1 cellular context compared by ENCODE assay signal in the genomic region with DNA sequence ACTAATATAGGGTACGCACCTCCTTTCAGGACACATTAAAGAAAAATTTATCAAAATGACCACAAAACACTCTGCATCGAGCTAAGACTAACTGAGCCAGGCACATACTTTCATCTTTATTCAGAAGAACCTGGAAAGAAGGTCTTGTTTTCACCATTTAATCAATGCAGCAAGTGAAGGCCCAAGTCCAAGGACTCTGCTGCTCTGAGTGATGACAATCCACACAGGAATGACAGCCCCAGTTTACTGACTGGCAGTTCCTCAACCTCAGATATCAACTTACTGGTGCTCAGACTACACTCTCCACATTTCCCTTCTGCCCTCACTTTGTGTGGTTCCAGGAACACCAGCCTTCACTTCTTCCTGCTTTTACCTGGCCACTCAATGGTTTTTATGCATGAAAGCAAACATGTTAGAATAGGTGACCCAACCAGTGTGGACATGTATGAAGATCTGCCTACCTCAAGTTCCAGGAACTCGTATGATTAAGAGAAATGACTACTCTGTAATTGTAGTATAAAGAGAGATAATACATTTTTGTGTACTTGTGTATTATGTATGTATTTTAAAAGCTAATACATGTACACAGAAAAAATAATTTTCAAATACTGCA.
A peak's percentile ranks its signal among the peaks of the same experiment; 100 is the strongest.
TF ChIP-seq lines count a peak whose summit lies in the region.

No MANE protein-coding gene starts in this region.

TF ChIP-seq in HepG2, 621 proteins besides CTCF, POLR2A, EP300 and RAD21 (continues in another document):
- TF ChIP-seq SP5 (CRISPR knock-in tag; IDR thresholded peaks at IDR 0.05; ENCODE audit: borderline replicate concordance, low read depth) = no peak
- no peak for TF ChIP-seq PPARG (CRISPR knock-in tag; conservative IDR thresholded peaks at IDR 0.05)
- peak; percentile 82; the same call in 1 of the 2 replicates for TF ChIP-seq HMG20A (CRISPR knock-in tag; IDR thresholded peaks at IDR 0.05; ENCODE audit: borderline replicate concordance)
- TF ChIP-seq ZFY (CRISPR knock-in tag; IDR thresholded peaks at IDR 0.05) = no peak
- peak; percentile 27; the same call in 1 of the 2 replicates for TF ChIP-seq CREM (IDR thresholded peaks at IDR 0.05)
- no peak for TF ChIP-seq CREM (CRISPR knock-in tag; IDR thresholded peaks at IDR 0.05)
- TF ChIP-seq GATAD1 (CRISPR knock-in tag; IDR thresholded peaks at IDR 0.05) = 0 out of 2 replicates have a peak, but pooled peaks have one; percentile 28
- TF ChIP-seq, protein P1, sequence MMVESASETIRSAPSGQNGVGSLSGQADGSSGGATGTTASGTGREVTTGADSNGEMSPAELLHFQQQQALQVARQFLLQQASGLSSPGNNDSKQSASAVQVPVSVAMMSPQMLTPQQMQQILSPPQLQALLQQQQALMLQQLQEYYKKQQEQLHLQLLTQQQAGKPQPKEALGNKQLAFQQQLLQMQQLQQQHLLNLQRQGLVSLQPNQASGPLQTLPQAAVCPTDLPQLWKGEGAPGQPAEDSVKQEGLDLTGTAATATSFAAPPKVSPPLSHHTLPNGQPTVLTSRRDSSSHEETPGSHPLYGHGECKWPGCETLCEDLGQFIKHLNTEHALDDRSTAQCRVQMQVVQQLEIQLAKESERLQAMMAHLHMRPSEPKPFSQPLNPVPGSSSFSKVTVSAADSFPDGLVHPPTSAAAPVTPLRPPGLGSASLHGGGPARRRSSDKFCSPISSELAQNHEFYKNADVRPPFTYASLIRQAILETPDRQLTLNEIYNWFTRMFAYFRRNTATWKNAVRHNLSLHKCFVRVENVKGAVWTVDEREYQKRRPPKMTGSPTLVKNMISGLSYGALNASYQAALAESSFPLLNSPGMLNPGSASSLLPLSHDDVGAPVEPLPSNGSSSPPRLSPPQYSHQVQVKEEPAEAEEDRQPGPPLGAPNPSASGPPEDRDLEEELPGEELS (CRISPR knock-in tag; IDR thresholded peaks at IDR 0.05) = peak; percentile 38; the same call in 1 of the 2 replicates
- no peak for TF ChIP-seq ZNF282 (IDR thresholded peaks at IDR 0.05; ENCODE audit: partially characterized antibody)
- TF ChIP-seq, protein P2, sequence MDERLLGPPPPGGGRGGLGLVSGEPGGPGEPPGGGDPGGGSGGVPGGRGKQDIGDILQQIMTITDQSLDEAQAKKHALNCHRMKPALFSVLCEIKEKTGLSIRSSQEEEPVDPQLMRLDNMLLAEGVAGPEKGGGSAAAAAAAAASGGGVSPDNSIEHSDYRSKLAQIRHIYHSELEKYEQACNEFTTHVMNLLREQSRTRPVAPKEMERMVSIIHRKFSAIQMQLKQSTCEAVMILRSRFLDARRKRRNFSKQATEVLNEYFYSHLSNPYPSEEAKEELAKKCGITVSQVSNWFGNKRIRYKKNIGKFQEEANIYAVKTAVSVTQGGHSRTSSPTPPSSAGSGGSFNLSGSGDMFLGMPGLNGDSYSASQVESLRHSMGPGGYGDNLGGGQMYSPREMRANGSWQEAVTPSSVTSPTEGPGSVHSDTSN (CRISPR knock-in tag; IDR thresholded peaks at IDR 0.05) = peak; percentile 43; the same call in 1 of the 2 replicates
- 0 out of 2 replicates have a peak, but pooled peaks have one; percentile 10 for TF ChIP-seq STAG1 (CRISPR knock-in tag; IDR thresholded peaks at IDR 0.05)
- peak; percentile 44 for TF ChIP-seq ZMYM4 (CRISPR knock-in tag; IDR thresholded peaks at IDR 0.05)
- TF ChIP-seq TEAD3 (CRISPR knock-in tag; optimal IDR thresholded peaks at IDR 0.05; ENCODE audit: borderline replicate concordance) = peak; percentile 93
- peak; percentile 53 for TF ChIP-seq FOXA3 (CRISPR knock-in tag; IDR thresholded peaks at IDR 0.05)
- peak; percentile 31; the same call in 1 of the 2 replicates for TF ChIP-seq TBX2 (CRISPR knock-in tag; IDR thresholded peaks at IDR 0.05; ENCODE audit: borderline replicate concordance)
- no peak for TF ChIP-seq ZNF296 (CRISPR knock-in tag; conservative IDR thresholded peaks at IDR 0.05)
- peak; percentile 62; the same call in 1 of the 2 replicates for TF ChIP-seq GFI1 (CRISPR knock-in tag; IDR thresholded peaks at IDR 0.05; ENCODE audit: borderline replicate concordance)
- peak; percentile 67 for TF ChIP-seq DPF2 (CRISPR knock-in tag; IDR thresholded peaks at IDR 0.05; ENCODE audit: borderline replicate concordance, low read depth)
- peak; percentile 90 for TF ChIP-seq BCL6 (CRISPR knock-in tag; IDR thresholded peaks at IDR 0.05)
- TF ChIP-seq, protein P3, sequence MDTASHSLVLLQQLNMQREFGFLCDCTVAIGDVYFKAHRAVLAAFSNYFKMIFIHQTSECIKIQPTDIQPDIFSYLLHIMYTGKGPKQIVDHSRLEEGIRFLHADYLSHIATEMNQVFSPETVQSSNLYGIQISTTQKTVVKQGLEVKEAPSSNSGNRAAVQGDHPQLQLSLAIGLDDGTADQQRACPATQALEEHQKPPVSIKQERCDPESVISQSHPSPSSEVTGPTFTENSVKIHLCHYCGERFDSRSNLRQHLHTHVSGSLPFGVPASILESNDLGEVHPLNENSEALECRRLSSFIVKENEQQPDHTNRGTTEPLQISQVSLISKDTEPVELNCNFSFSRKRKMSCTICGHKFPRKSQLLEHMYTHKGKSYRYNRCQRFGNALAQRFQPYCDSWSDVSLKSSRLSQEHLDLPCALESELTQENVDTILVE (CRISPR knock-in tag; IDR thresholded peaks at IDR 0.05) = no peak
- TF ChIP-seq, protein P4, sequence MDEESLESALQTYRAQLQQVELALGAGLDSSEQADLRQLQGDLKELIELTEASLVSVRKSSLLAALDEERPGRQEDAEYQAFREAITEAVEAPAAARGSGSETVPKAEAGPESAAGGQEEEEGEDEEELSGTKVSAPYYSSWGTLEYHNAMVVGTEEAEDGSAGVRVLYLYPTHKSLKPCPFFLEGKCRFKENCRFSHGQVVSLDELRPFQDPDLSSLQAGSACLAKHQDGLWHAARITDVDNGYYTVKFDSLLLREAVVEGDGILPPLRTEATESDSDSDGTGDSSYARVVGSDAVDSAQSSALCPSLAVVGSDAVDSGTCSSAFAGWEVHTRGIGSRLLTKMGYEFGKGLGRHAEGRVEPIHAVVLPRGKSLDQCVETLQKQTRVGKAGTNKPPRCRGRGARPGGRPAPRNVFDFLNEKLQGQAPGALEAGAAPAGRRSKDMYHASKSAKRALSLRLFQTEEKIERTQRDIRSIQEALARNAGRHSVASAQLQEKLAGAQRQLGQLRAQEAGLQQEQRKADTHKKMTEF (CRISPR knock-in tag; IDR thresholded peaks at IDR 0.05) = 0 out of 2 replicates have a peak, but pooled peaks have one; percentile 18
- TF ChIP-seq HNF4A (CRISPR knock-in tag; IDR thresholded peaks at IDR 0.05) = peak; percentile 77
- peak; percentile 84; the same call in 1 of the 2 replicates for TF ChIP-seq MEIS2 (CRISPR knock-in tag; IDR thresholded peaks at IDR 0.05)
- TF ChIP-seq FOXA1 (IDR thresholded peaks at IDR 0.05) = no peak
- peak; percentile 56 for TF ChIP-seq FOXA1 (CRISPR knock-in tag; IDR thresholded peaks at IDR 0.05)
- no peak for TF ChIP-seq ZBTB7A (CRISPR knock-in tag; IDR thresholded peaks at IDR 0.05)
- TF ChIP-seq, protein P5, sequence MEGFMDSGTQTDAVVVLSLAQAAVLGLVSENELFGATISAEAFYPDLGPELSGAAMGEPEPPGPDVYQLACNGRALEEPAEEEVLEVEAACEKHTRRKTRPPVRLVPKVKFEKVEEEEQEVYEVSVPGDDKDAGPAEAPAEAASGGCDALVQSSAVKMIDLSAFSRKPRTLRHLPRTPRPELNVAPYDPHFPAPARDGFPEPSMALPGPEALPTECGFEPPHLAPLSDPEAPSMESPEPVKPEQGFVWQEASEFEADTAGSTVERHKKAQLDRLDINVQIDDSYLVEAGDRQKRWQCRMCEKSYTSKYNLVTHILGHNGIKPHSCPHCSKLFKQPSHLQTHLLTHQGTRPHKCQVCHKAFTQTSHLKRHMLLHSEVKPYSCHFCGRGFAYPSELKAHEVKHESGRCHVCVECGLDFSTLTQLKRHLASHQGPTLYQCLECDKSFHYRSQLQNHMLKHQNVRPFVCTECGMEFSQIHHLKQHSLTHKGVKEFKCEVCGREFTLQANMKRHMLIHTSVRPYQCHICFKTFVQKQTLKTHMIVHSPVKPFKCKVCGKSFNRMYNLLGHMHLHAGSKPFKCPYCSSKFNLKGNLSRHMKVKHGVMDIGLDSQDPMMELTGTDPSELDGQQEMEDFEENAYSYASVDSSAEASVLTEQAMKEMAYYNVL (CRISPR knock-in tag; IDR thresholded peaks at IDR 0.05; ENCODE audit: borderline replicate concordance) = 0 out of 2 replicates have a peak, but pooled peaks have one; percentile 20
- TF ChIP-seq MTA1 (CRISPR knock-in tag; IDR thresholded peaks at IDR 0.05; ENCODE audit: borderline replicate concordance) = 0 out of 2 replicates have a peak, but pooled peaks have one; percentile 18
- TF ChIP-seq MIER3 (CRISPR knock-in tag; IDR thresholded peaks at IDR 0.05; ENCODE audit: borderline replicate concordance) = peak; percentile 34; the same call in 1 of the 2 replicates
- peak; percentile 76 for TF ChIP-seq MIXL1 (CRISPR knock-in tag; IDR thresholded peaks at IDR 0.05)
- peak; percentile 91 for TF ChIP-seq FOSL2 (CRISPR knock-in tag; IDR thresholded peaks at IDR 0.05)
- TF ChIP-seq ARHGAP35 (CRISPR knock-in tag; IDR thresholded peaks at IDR 0.05; ENCODE audit: borderline replicate concordance) = no peak
- peak; percentile 44; the same call in 1 of the 2 replicates for TF ChIP-seq SIX4 (CRISPR knock-in tag; IDR thresholded peaks at IDR 0.05)
- peak; percentile 81 for TF ChIP-seq GATAD2A (CRISPR knock-in tag; IDR thresholded peaks at IDR 0.05)
- TF ChIP-seq HNF4G (IDR thresholded peaks at IDR 0.05; ENCODE audit: borderline replicate concordance, low read depth, low read length) = peak; percentile 48; the same call in 1 of the 2 replicates
- no peak; the same call in 1 of the 2 replicates for TF ChIP-seq HNF4G (CRISPR knock-in tag; IDR thresholded peaks at IDR 0.05; ENCODE audit: borderline replicate concordance, low read depth)
- TF ChIP-seq RCOR2 (CRISPR knock-in tag; IDR thresholded peaks at IDR 0.05) = peak; percentile 43; the same call in 1 of the 2 replicates
- peak; percentile 38; the same call in 1 of the 2 replicates for TF ChIP-seq RXRB (CRISPR knock-in tag; IDR thresholded peaks at IDR 0.05; ENCODE audit: borderline replicate concordance)
- 0 out of 2 replicates have a peak, but pooled peaks have one; percentile 17 for TF ChIP-seq ELF1 (CRISPR knock-in tag; IDR thresholded peaks at IDR 0.05)
- TF ChIP-seq, protein P6, sequence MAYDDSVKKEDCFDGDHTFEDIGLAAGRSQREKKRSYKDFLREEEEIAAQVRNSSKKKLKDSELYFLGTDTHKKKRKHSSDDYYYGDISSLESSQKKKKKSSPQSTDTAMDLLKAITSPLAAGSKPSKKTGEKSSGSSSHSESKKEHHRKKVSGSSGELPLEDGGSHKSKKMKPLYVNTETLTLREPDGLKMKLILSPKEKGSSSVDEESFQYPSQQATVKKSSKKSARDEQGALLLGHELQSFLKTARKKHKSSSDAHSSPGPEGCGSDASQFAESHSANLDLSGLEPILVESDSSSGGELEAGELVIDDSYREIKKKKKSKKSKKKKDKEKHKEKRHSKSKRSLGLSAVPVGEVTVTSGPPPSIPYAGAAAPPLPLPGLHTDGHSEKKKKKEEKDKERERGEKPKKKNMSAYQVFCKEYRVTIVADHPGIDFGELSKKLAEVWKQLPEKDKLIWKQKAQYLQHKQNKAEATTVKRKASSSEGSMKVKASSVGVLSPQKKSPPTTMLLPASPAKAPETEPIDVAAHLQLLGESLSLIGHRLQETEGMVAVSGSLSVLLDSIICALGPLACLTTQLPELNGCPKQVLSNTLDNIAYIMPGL (CRISPR knock-in tag; IDR thresholded peaks at IDR 0.05; ENCODE audit: borderline replicate concordance in 1 of 2, low read depth in 1 of 2) = 0 out of 4 replicates have a peak, but pooled peaks of 1 of the 2 experiments have one; percentile 26
- peak; percentile 18; the same call in 1 of the 2 replicates for TF ChIP-seq ETV5 (CRISPR knock-in tag; IDR thresholded peaks at IDR 0.05; ENCODE audit: borderline replicate concordance)
- peak; percentile 82; the same call in 1 of the 2 replicates for TF ChIP-seq SIX1 (CRISPR knock-in tag; IDR thresholded peaks at IDR 0.05; ENCODE audit: borderline replicate concordance)
- no peak for TF ChIP-seq MAFG (CRISPR knock-in tag; IDR thresholded peaks at IDR 0.05)
- 0 out of 2 replicates have a peak, but pooled peaks have one; percentile 45 for TF ChIP-seq JUN (CRISPR knock-in tag; IDR thresholded peaks at IDR 0.05)
- peak; percentile 66 for TF ChIP-seq SAP130 (CRISPR knock-in tag; IDR thresholded peaks at IDR 0.05; ENCODE audit: low read depth)
- no peak; the same call in 1 of the 2 replicates for TF ChIP-seq PAWR (CRISPR knock-in tag; IDR thresholded peaks at IDR 0.05; ENCODE audit: borderline replicate concordance)
- TF ChIP-seq, protein P7, sequence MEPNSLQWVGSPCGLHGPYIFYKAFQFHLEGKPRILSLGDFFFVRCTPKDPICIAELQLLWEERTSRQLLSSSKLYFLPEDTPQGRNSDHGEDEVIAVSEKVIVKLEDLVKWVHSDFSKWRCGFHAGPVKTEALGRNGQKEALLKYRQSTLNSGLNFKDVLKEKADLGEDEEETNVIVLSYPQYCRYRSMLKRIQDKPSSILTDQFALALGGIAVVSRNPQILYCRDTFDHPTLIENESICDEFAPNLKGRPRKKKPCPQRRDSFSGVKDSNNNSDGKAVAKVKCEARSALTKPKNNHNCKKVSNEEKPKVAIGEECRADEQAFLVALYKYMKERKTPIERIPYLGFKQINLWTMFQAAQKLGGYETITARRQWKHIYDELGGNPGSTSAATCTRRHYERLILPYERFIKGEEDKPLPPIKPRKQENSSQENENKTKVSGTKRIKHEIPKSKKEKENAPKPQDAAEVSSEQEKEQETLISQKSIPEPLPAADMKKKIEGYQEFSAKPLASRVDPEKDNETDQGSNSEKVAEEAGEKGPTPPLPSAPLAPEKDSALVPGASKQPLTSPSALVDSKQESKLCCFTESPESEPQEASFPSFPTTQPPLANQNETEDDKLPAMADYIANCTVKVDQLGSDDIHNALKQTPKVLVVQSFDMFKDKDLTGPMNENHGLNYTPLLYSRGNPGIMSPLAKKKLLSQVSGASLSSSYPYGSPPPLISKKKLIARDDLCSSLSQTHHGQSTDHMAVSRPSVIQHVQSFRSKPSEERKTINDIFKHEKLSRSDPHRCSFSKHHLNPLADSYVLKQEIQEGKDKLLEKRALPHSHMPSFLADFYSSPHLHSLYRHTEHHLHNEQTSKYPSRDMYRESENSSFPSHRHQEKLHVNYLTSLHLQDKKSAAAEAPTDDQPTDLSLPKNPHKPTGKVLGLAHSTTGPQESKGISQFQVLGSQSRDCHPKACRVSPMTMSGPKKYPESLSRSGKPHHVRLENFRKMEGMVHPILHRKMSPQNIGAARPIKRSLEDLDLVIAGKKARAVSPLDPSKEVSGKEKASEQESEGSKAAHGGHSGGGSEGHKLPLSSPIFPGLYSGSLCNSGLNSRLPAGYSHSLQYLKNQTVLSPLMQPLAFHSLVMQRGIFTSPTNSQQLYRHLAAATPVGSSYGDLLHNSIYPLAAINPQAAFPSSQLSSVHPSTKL (CRISPR knock-in tag; IDR thresholded peaks at IDR 0.05) = peak; percentile 90
- 0 out of 2 replicates have a peak, but pooled peaks have one; percentile 30 for TF ChIP-seq ZNF614 (CRISPR knock-in tag; IDR thresholded peaks at IDR 0.05; ENCODE audit: borderline replicate concordance)
- TF ChIP-seq KLF16 (CRISPR knock-in tag; IDR thresholded peaks at IDR 0.05) = peak in 1 of 2 experiments; percentile 53; a peak in 1 of 4 replicates
- TF ChIP-seq NR2F6 (IDR thresholded peaks at IDR 0.05) = no peak
- TF ChIP-seq NR2F6 (CRISPR knock-in tag; IDR thresholded peaks at IDR 0.05) = 0 out of 2 replicates have a peak, but pooled peaks have one; percentile 21
